Comparison of ENCODE assay signal across 8 cellular contexts in the genomic region with DNA sequence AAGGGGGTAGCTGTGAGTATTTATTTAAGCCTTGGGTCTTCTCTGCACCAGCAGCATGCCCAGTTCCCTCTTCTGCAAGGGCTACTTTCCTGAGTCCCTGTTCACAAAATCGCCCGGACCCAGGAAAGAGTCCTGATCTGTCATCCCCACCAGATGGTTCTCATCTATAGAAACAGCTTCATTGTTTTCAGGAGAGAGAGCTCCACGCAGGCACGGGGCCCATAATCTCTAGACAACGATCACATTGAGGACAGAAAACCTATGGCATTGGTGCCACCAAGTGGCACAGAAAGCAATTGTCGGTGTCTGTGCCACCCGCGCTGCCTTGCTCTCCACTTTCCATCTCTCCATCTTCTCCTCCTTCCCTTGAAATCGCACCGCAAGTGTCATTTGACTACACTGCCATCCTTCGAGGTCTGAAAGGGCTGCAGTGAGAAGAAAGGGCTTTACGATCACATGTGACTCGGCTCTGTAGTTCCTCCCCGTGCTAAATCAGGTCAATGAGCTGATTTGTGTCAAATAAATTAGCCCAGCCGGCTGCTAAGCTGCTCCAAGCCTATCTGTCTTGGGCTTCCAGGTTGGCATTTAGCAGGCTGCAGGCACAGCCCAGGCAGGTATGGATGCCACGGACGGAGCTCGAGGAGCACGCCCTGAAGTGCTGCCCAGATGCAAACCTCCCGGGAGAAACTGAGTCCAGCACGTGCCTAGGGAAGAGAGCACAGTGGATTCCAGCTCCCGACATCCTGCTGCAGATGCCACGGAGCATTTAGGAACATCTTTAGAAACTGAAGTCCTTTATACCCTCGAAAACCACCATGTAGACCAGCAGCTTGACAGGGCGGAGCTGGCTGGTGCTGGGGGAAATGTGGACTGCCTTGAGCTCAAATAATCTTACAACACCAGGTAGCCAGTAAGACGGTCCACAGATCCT. TPM values are rescaled to one million over a fixed set of nuclear protein-coding genes. Genes with fewer than 3 reads are reported as not detected.
DNase-seq lines count a peak whose midpoint lies in the region; ATAC-seq and TF ChIP-seq lines count a peak whose summit lies in the region.

No MANE protein-coding gene starts in this region.

- H3K9me3 ChIP-seq in cardiac muscle cell (ENCODE audit: low read depth) = no peaks in the 10 kb centered on the region

- TF ChIP-seq CTCF in GM12872 (IDR thresholded peaks at IDR 0.05; ENCODE audit: insufficient read depth, low read depth, low read length) = peak; percentile 78
- peak; percentile 35 for TF ChIP-seq CTCF in cardiac muscle cell (IDR thresholded peaks at IDR 0.05; ENCODE audit: low read depth, low read length)

- DNase-seq in NCI-H1092 (lab: John Stamatoyannopoulos, UW) = peak; percentile 45
- peak; percentile 65 for DNase-seq in SK-N-DZ (ENCODE audit: low spot score)
- peak; percentile 43 for DNase-seq in activated naive CD8-positive, alpha-beta T cell treated with anti-CD3 and anti-CD28 coated beads, Interleukin-2, amount 50 U/mL, for 24 hours
- DNase-seq in cardiac muscle cell (ENCODE audit: low read depth in 1 of 2, low spot score in 1 of 2) = peak in 1 of 2 donors; percentile 67
- DNase-seq in retina = peak; percentile 91

- no peaks in the 10 kb centered on the region for H3K36me3 ChIP-seq in cardiac muscle cell

- ATAC-seq in activated naive CD8-positive, alpha-beta T cell treated with anti-CD3 and anti-CD28 coated beads, Interleukin-2, amount 50 U/mL, for 24 hours = peak; percentile 78
- ATAC-seq in HG02623 (IDR thresholded peaks at IDR 0.05; ENCODE audit: unreplicated experiment) (no peak), HG03469 (IDR thresholded peaks at IDR 0.05; ENCODE audit: unreplicated experiment) (no peak)

- no peak overlapping the region for H3K27ac Mint-ChIP-seq in activated naive CD8-positive, alpha-beta T cell treated with anti-CD3 and anti-CD28 coated beads, Interleukin-2, amount 50 U/mL, for 24 hours

- H3K4me1 Mint-ChIP-seq in activated naive CD8-positive, alpha-beta T cell treated with anti-CD3 and anti-CD28 coated beads, Interleukin-2, amount 50 U/mL, for 24 hours = peaks cover 10% of the 10 kb centered on the region

- H3K4me3 ChIP-seq in cardiac muscle cell = no peak overlapping the region

- no peaks in the 10 kb centered on the region for H3K36me3 Mint-ChIP-seq in activated naive CD8-positive, alpha-beta T cell treated with anti-CD3 and anti-CD28 coated beads, Interleukin-2, amount 50 U/mL, for 24 hours (ENCODE audit: low read depth)

- no peaks in the 10 kb centered on the region for H3K4me1 ChIP-seq in cardiac muscle cell (ENCODE audit: low read depth)

- no peak overlapping the region for H3K4me3 Mint-ChIP-seq in activated naive CD8-positive, alpha-beta T cell treated with anti-CD3 and anti-CD28 coated beads, Interleukin-2, amount 50 U/mL, for 24 hours

- peaks cover under 1% of the 10 kb centered on the region for H3K27me3 Mint-ChIP-seq in activated naive CD8-positive, alpha-beta T cell treated with anti-CD3 and anti-CD28 coated beads, Interleukin-2, amount 50 U/mL, for 24 hours

- no peaks in the 10 kb centered on the region for H3K9me3 Mint-ChIP-seq in activated naive CD8-positive, alpha-beta T cell treated with anti-CD3 and anti-CD28 coated beads, Interleukin-2, amount 50 U/mL, for 24 hours

- H3K27ac ChIP-seq in cardiac muscle cell = no peak overlapping the region

- peaks cover 25% of the 10 kb centered on the region for H3K27me3 ChIP-seq in cardiac muscle cell

RNA-seq across cellular contexts. Expression of gene SPRING1, which starts 28.8 kb away (rescaled TPM):
- 25.0 and 38.0 TPM in 2 replicates for polyA plus RNA-seq in SK-N-DZ (2014; cell fraction: cytosol; rRNA removed)
- 12.8 and 18.9 TPM in 2 replicates for polyA plus RNA-seq in SK-N-DZ (2014; cell fraction: nucleus; rRNA removed)
- 16.3 and 23.5 TPM in 2 replicates for total RNA-seq in cardiac muscle cell
- 14.2 and 19.4 TPM in 2 replicates for polyA plus RNA-seq in cardiac muscle cell

RNA-seq across cellular contexts. Expression of gene RNFT2, which starts 29.0 kb away (rescaled TPM):
- 30.6 and 38.3 TPM in 2 replicates for polyA plus RNA-seq in SK-N-DZ (2014; cell fraction: cytosol; rRNA removed)
- 28.4 and 56.8 TPM in 2 replicates for polyA plus RNA-seq in SK-N-DZ (2014; cell fraction: nucleus; rRNA removed)
- 17.5 and 19.1 TPM in 2 replicates for total RNA-seq in cardiac muscle cell
- polyA plus RNA-seq in cardiac muscle cell = 11.0 and 12.3 TPM in 2 replicates
